Comparison of ENCODE assay signal across 8 cellular contexts in genomic region chr6:7154341-7155139, GRCh38. TPM values are rescaled to one million over a fixed set of nuclear protein-coding genes. Genes with fewer than 3 reads are reported as not detected.
A peak's percentile ranks its signal among the peaks of the same experiment; 100 is the strongest.
DNase-seq lines count a peak whose midpoint lies in the region; ATAC-seq and TF ChIP-seq lines count a peak whose summit lies in the region.

No MANE protein-coding gene starts in this region.

- H3K36me3 Mint-ChIP-seq in immature natural killer cell: no peaks in the 10 kb centered on the region
- no peaks in the 10 kb centered on the region for H3K36me3 Mint-ChIP-seq in glutamatergic neuron (ENCODE audit: unreplicated experiment)

- H3K27me3 Mint-ChIP-seq in immature natural killer cell (ENCODE audit: low read depth in 3 of 3) (peaks cover 0 to 2% (median 0%) of the 10 kb centered on the region in 3 donors), glutamatergic neuron (ENCODE audit: unreplicated experiment) (peaks cover 3% of the 10 kb centered on the region)

- TF ChIP-seq CTCF in GM13977 (IDR thresholded peaks at IDR 0.05; ENCODE audit: extremely low read depth, insufficient read depth, missing control alignments): no peak
- TF ChIP-seq CTCF in glutamatergic neuron (IDR thresholded peaks at IDR 0.05; ENCODE audit: partially characterized antibody, unreplicated experiment): no peak

- peak overlapping the region; percentile 55 to 80 (median 65) for H3K4me3 Mint-ChIP-seq in immature natural killer cell
- H3K4me3 Mint-ChIP-seq in glutamatergic neuron (ENCODE audit: unreplicated experiment): no peak overlapping the region

- in situ Hi-C loops in GM13977 (cut with MboI; ENCODE audit: low pct_unique_long_range_greater_than_20kb, low sequenced_read_pairs, unreplicated experiment): no loop called here

- H3K27ac Mint-ChIP-seq in immature natural killer cell (peak overlapping the region; percentile 85 to 96 (median 90)), glutamatergic neuron (ENCODE audit: unreplicated experiment) (no peak overlapping the region)

- intact Hi-C loops in Right ventricle myocardium superior (cut with DNase I): no loop called here

- H3K4me1 Mint-ChIP-seq in immature natural killer cell: peaks cover 59 to 85% of the 10 kb centered on the region in 2 donors
- H3K4me1 Mint-ChIP-seq in glutamatergic neuron (ENCODE audit: low read depth, unreplicated experiment): peaks cover 22% of the 10 kb centered on the region

- ATAC-seq in GM21576 (IDR thresholded peaks at IDR 0.05; ENCODE audit: unreplicated experiment) (peak; percentile 64), Right ventricle myocardium superior (ENCODE audit: poor library complexity) (no peak)

- DNase-seq in GM13977 (ENCODE audit: low spot score) (peak; percentile 49), KG1 (lab: John Stamatoyannopoulos, UW) (peak; percentile 63), immature natural killer cell (peak; percentile 53 to 58 (median 54)), kidney tubule cell (ENCODE audit: low spot score) (no peak), DMS53 treated with DMSO at 0.1 percent for 48 hours (lab: John Stamatoyannopoulos, UW; ENCODE audit: unreplicated experiment) (no peak), Right ventricle myocardium superior (no peak), glutamatergic neuron (no peak)

- H3K9me3 Mint-ChIP-seq in immature natural killer cell (no peaks in the 10 kb centered on the region), glutamatergic neuron (ENCODE audit: unreplicated experiment) (no peaks in the 10 kb centered on the region)

RNA-seq across cellular contexts. Expression of gene RREB1, which starts 46.8 kb away (rescaled TPM):
- 1 to 10 TPM in 2 of 3 donors, under 1 TPM in 1; 0.17 to 4.5 (median 3.3) TPM for polyA plus RNA-seq in immature natural killer cell
- 34.2 TPM for total RNA-seq in Right ventricle myocardium superior
- 3.4 TPM for total RNA-seq in glutamatergic neuron (ENCODE audit: unreplicated experiment)

Comparison
In these comparisons a context has a peak if more than half of its experiments do, and no peak if none do; other contexts are left out.
1. DNase-seq: peak in GM13977 (single experiment), KG1 (single experiment) and immature natural killer cell (3 of 3); none in kidney tubule cell (single experiment), DMS53 treated with DMSO at 0.1 percent for 48 hours (single experiment), Right ventricle myocardium superior (single experiment) and glutamatergic neuron (single experiment).